21 cellular contexts compared by ENCODE assay signal in genomic region chr16:65832269-65832668, GRCh38.
DNase-seq lines count a peak whose midpoint lies in the region; ATAC-seq, FAIRE-seq and TF ChIP-seq lines count a peak whose summit lies in the region.
"Had no signal": no experiment of that assay in that cellular context is flagged by ENCODE, and none has a peak within 500 bp of the region (broad histone marks: within the 10 kb centered on the region; RNA-seq: fewer than 3 reads in every experiment).

No MANE protein-coding gene starts in this region.

- H3K27me3 Mint-ChIP-seq in CD14-positive monocyte (ENCODE audit: low read depth in 3 of 3) (peaks cover 0 to 5% (median 2%) of the 10 kb centered on the region in 3 donors), HFFc6 (ENCODE audit: insufficient read depth) (peaks cover 7% of the 10 kb centered on the region)

- DNase-seq in HepG2 (ENCODE audit: low spot score) = no peak
- DNase-seq in right lobe of liver = no peak
- DNase-seq in K562 (ENCODE audit: extremely low read depth in 1 of 4, low spot score in 3 of 4) = no peak
- DNase-seq in mesendoderm = peak; percentile 12
- no peak for DNase-seq in upper lobe of right lung
- DNase-seq in CD14-positive monocyte (ENCODE audit: low spot score) = no peak
- no peak for DNase-seq in HFFc6
- DNase-seq in stimulated activated CD8-positive, alpha-beta memory T cell treated with anti-CD3 and anti-CD28 coated beads, Interleukin-4, amount 100 ng/mL, for 48 hours = no peak
- DNase-seq: HCEC 1CT, IMR-90, MV-4-11, NCI-H1105 treated with DMSO at 0.1 percent for 48 hours, NCI-H1694 treated with DMSO at 0.1 percent for 48 hours, NCI-H2081 treated with DMSO at 0.1 percent for 48 hours, NCI-H2171 treated with DMSO at 0.1 percent for 48 hours, NCI-H524 treated with DMSO at 0.1 percent for 48 hours, NCI-H82 had no signal

- H3K4me1 Mint-ChIP-seq in CD14-positive monocyte (no peaks in the 10 kb centered on the region), HFFc6 (ENCODE audit: low read depth) (peaks cover 11% of the 10 kb centered on the region; the same call in 1 of the 2 replicates)
- H3K4me1 Mint-ChIP-seq: GM23338 had no signal

- H4K8ac ChIP-seq in mesendoderm (ENCODE audit: low read depth, low read length) = no peak overlapping the region

- ATAC-seq in HepG2 = peak; percentile 54
- no peak for ATAC-seq in right lobe of liver
- ATAC-seq in K562 = peak; percentile 39; the same call in 2 of the 3 replicates
- ATAC-seq in upper lobe of right lung = peak; percentile 39
- ATAC-seq: GM23338, Panc1 had no signal

- no TSS peak for BruUV-seq in HepG2 (replicated peaks; lab: Mats Ljungman, UMichigan)
- BruUV-seq in K562 (replicated peaks; lab: Mats Ljungman, UMichigan) = no TSS peak

- H3K27me3 ChIP-seq in HepG2 (ENCODE audit: control insufficient read depth in 1 of 2, insufficient read depth in 2 of 2, low read length in 2 of 2) (no peaks in the 10 kb centered on the region), right lobe of liver (no peaks in the 10 kb centered on the region), K562 (ENCODE audit: control insufficient read depth in 2 of 2, insufficient read depth in 2 of 2, low read length in 2 of 2) (no peaks in the 10 kb centered on the region), mesendoderm (ENCODE audit: insufficient read depth, low read length, poor library complexity) (no peaks in the 10 kb centered on the region), upper lobe of right lung (no peaks in the 10 kb centered on the region)

- no peak overlapping the region for H3K27ac Mint-ChIP-seq in CD14-positive monocyte
- H3K27ac Mint-ChIP-seq in HFFc6 = no peak overlapping the region
- H3K27ac Mint-ChIP-seq: GM23338 had no signal

- in situ Hi-C loops in HepG2 (cut with HindIII; ENCODE audit: extremely low pct_ligation_motif_present, low pct_unique_long_range_greater_than_20kb) (no loop called here), K562 (cut with MboI) (no loop called here)

- H3K4me3 ChIP-seq in HepG2 (replicated peaks in 1 of 3; ENCODE audit: insufficient read depth in 1 of 3, low read depth in 2 of 3, low read length in 3 of 3) (no peak overlapping the region), right lobe of liver (no peak overlapping the region), K562 (no peak overlapping the region), mesendoderm (ENCODE audit: low read length) (no peak overlapping the region), upper lobe of right lung (no peak overlapping the region)
- H3K4me3 ChIP-seq: GM23338 had no signal

- no peak overlapping the region for H4K5ac ChIP-seq in mesendoderm (ENCODE audit: low read length)

- H3K18ac ChIP-seq in mesendoderm (ENCODE audit: low read length) = no peak overlapping the region

- TF ChIP-seq EP300 in HepG2 (IDR thresholded peaks at IDR 0.05; ENCODE audit: low read depth in 2 of 2, low read length in 2 of 2) (no peak), HepG2 (CRISPR knock-in tag; IDR thresholded peaks at IDR 0.05; ENCODE audit: borderline replicate concordance) (no peak), K562 (IDR thresholded peaks at IDR 0.05; ENCODE audit: low read length) (no peak)

- H4K20me1 ChIP-seq in HepG2 (ENCODE audit: insufficient read depth, low read length) = no peaks in the 10 kb centered on the region
- H4K20me1 ChIP-seq in K562 (replicated peaks; ENCODE audit: control insufficient read depth, insufficient read depth, low read length) = no peaks in the 10 kb centered on the region

- intact Hi-C loops in HepG2 (cut with micrococcal nuclease; ENCODE audit: unreplicated experiment) (no loop called here), right lobe of liver (cut with DNase I) (no loop called here), K562 (cut with micrococcal nuclease) (no loop called here), upper lobe of right lung (cut with DNase I) (no loop called here), CD14-positive monocyte (cut with micrococcal nuclease) (no loop called here)

- peaks cover 8% of the 10 kb centered on the region; the same call in 1 of the 2 replicates for H3K4me1 ChIP-seq in HepG2 (ENCODE audit: insufficient read depth, low read length)
- H3K4me1 ChIP-seq in right lobe of liver = no peaks in the 10 kb centered on the region
- peaks cover 0 to 2% of the 10 kb centered on the region in 2 experiments; a peak in 2 of 5 replicates for H3K4me1 ChIP-seq in K562 (replicated peaks in 1 of 2; ENCODE audit: control insufficient read depth in 2 of 2, insufficient read depth in 2 of 2, low read length in 2 of 2)
- no peaks in the 10 kb centered on the region for H3K4me1 ChIP-seq in mesendoderm (ENCODE audit: control insufficient read depth, low read depth, low read length)
- H3K4me1 ChIP-seq in upper lobe of right lung = no peaks in the 10 kb centered on the region

- H3K9me3 Mint-ChIP-seq in CD14-positive monocyte (peaks cover 0 to 5% (median 3%) of the 10 kb centered on the region in 7 donors), HFFc6 (no peaks in the 10 kb centered on the region)
- H3K9me3 Mint-ChIP-seq: GM23338 had no signal

- no peak overlapping the region for H2AK5ac ChIP-seq in mesendoderm (ENCODE audit: low read length)

- no peak overlapping the region for H3K27ac ChIP-seq in HepG2 (ENCODE audit: extremely low read length, insufficient read depth, low read length)
- no peak overlapping the region for H3K27ac ChIP-seq in right lobe of liver
- no peak overlapping the region for H3K27ac ChIP-seq in K562 (ENCODE audit: extremely low read depth, low read depth, low read length)
- no peak overlapping the region for H3K27ac ChIP-seq in mesendoderm (ENCODE audit: low read depth, low read length)
- H3K27ac ChIP-seq in upper lobe of right lung = no peak overlapping the region
- H3K27ac ChIP-seq: 22Rv1, C4-2B had no signal

- H3K79me2 ChIP-seq in HepG2 (ENCODE audit: insufficient read depth, low read length) (no peaks in the 10 kb centered on the region), K562 (ENCODE audit: control insufficient read depth, insufficient read depth, low read length) (no peaks in the 10 kb centered on the region), mesendoderm (ENCODE audit: control insufficient read depth, insufficient read depth, low read length) (no peaks in the 10 kb centered on the region)

- H3K56ac ChIP-seq in mesendoderm (ENCODE audit: low read length) = no peak overlapping the region

- H2BK5ac ChIP-seq in mesendoderm (ENCODE audit: low read length) = no peak overlapping the region

- POLR2A ChIA-PET in HepG2 (lab: Yijun Ruan, JAX) = no interaction called here
- POLR2A ChIA-PET in K562 (lab: Yijun Ruan, JAX) = interaction anchor here (0.7 to 1.7 kb wide), 2 partner anchors 10 to 17 kb away, joined by 4 read pairs; no protein-coding TSS in a partner anchor

- H3K9me3 ChIP-seq in HepG2 (ENCODE audit: low read length) = no peaks in the 10 kb centered on the region
- no peaks in the 10 kb centered on the region for H3K9me3 ChIP-seq in right lobe of liver
- no peaks in the 10 kb centered on the region for H3K9me3 ChIP-seq in K562 (replicated peaks; ENCODE audit: control insufficient read depth, insufficient read depth, low read depth, low read length)
- H3K9me3 ChIP-seq in upper lobe of right lung = no peaks in the 10 kb centered on the region

- no peak overlapping the region for H2BK120ac ChIP-seq in mesendoderm (ENCODE audit: low read depth, low read length)

- TF ChIP-seq CTCF in HepG2 (CRISPR knock-in tag; IDR thresholded peaks at IDR 0.05) = no peak
- no peak for TF ChIP-seq CTCF in right lobe of liver (IDR thresholded peaks at IDR 0.05)
- no peak for TF ChIP-seq CTCF in K562 (IDR thresholded peaks at IDR 0.05 in 2 of 3, conservative IDR thresholded peaks at IDR 0.05 in 1 of 3; ENCODE audit: insufficient read depth in 2 of 3, low read depth in 1 of 3, low read length in 3 of 3)
- TF ChIP-seq CTCF in upper lobe of right lung (IDR thresholded peaks at IDR 0.05) = no peak
- no peak for TF ChIP-seq CTCF in CD14-positive monocyte (IDR thresholded peaks at IDR 0.05)
- TF ChIP-seq CTCF in HFFc6 (IDR thresholded peaks at IDR 0.05) = no peak

- H3K23ac ChIP-seq in mesendoderm (ENCODE audit: low read length) = no peak overlapping the region

- no peak for FAIRE-seq in HepG2 (lab: Jason Lieb, UNC)
- FAIRE-seq in K562 (lab: Jason Lieb, UNC) = no peak

- no peaks in the 10 kb centered on the region for H3K9me1 ChIP-seq in K562 (ENCODE audit: control insufficient read depth, insufficient read depth, low read length)

- TF ChIP-seq RAD21 in HepG2 (CRISPR knock-in tag; IDR thresholded peaks at IDR 0.05) = no peak
- no peak for TF ChIP-seq RAD21 in K562 (CRISPR knock-in tag; conservative IDR thresholded peaks at IDR 0.05 in 1 of 2, IDR thresholded peaks at IDR 0.05 in 1 of 2)

- H3K36me3 Mint-ChIP-seq in CD14-positive monocyte = no peaks in the 10 kb centered on the region
- H3K36me3 Mint-ChIP-seq in HFFc6 (ENCODE audit: low read depth) = no peaks in the 10 kb centered on the region

- WGBS in HepG2 (ENCODE audit: low lambda C conversion rate) = 30% methylated on average over 1 of the region's 1 CpG
- no CpG with 5 or more reads among the region's 1 CpG for WGBS in right lobe of liver (ENCODE audit: insufficient coverage, low coverage, low lambda C conversion rate, missing lambda C conversion rate)
- 38% methylated on average over 1 of the region's 1 CpG for WGBS in K562 (ENCODE audit: insufficient coverage, low coverage, missing lambda C conversion rate)
- WGBS in mesendoderm (ENCODE audit: extremely low coverage, insufficient coverage, low lambda C conversion rate) = no CpG with 5 or more reads among the region's 1 CpG

- H3K79me1 ChIP-seq in mesendoderm (ENCODE audit: low read length) = no peaks in the 10 kb centered on the region

- H2BK15ac ChIP-seq in mesendoderm (replicated peaks; ENCODE audit: low read depth) = no peak overlapping the region

- no peak overlapping the region for H3K4ac ChIP-seq in mesendoderm (ENCODE audit: low read depth, low read length)

- no peaks in the 10 kb centered on the region for H3K36me3 ChIP-seq in HepG2 (replicated peaks in 1 of 2; ENCODE audit: control insufficient read depth in 1 of 2, insufficient read depth in 2 of 2, low read length in 2 of 2)
- H3K36me3 ChIP-seq in right lobe of liver = no peaks in the 10 kb centered on the region
- H3K36me3 ChIP-seq in K562 (ENCODE audit: control insufficient read depth, insufficient read depth, low read length) = no peaks in the 10 kb centered on the region
- no peaks in the 10 kb centered on the region for H3K36me3 ChIP-seq in mesendoderm (ENCODE audit: control insufficient read depth, insufficient read depth, low read length)
- no peaks in the 10 kb centered on the region for H3K36me3 ChIP-seq in upper lobe of right lung

- H2AFZ ChIP-seq in HepG2 (ENCODE audit: low read length) (no peak overlapping the region), K562 (ENCODE audit: low read depth, low read length) (no peak overlapping the region)
- H2AFZ ChIP-seq: GM23338 had no signal

- TF ChIP-seq POLR2A in HepG2 (IDR thresholded peaks at IDR 0.05; ENCODE audit: insufficient read depth in 1 of 2, low read depth in 2 of 2, low read length in 2 of 2) = no peak
- no peak for TF ChIP-seq POLR2A in right lobe of liver (IDR thresholded peaks at IDR 0.05)
- no peak for TF ChIP-seq POLR2A in K562 (conservative IDR thresholded peaks at IDR 0.05)

- no peak overlapping the region for H3K9ac ChIP-seq in HepG2 (ENCODE audit: insufficient read depth, low read depth, low read length)
- H3K9ac ChIP-seq in K562 (ENCODE audit: insufficient read depth in 1 of 2, low read depth in 2 of 2, low read length in 2 of 2) = no peak overlapping the region
- H3K9ac ChIP-seq in mesendoderm (ENCODE audit: low read length) = no peak overlapping the region

- CTCF ChIA-PET in HepG2 (lab: Yijun Ruan, JAX; ENCODE audit: low intra/inter-chr PET ratio, low total read pairs) = no interaction called here
- CTCF ChIA-PET in K562 (lab: Yijun Ruan, JAX; ENCODE audit: low intra/inter-chr PET ratio) = no interaction called here

- H3K4me2 ChIP-seq in HepG2 (ENCODE audit: low read depth, low read length) (no peak overlapping the region), K562 (ENCODE audit: insufficient read depth, low read length) (no peak overlapping the region), mesendoderm (ENCODE audit: low read length) (no peak overlapping the region)
- H3K4me2 ChIP-seq: GM23338 had no signal

- H3K4me3 Mint-ChIP-seq in CD14-positive monocyte = no peak overlapping the region
- H3K4me3 Mint-ChIP-seq in HFFc6 = no peak overlapping the region
- H3K4me3 Mint-ChIP-seq: GM23338 had no signal

Comparison
In these comparisons a context has a peak if more than half of its experiments do, and no peak if none do; other contexts are left out.
1. ATAC-seq: peak in HepG2 (single experiment), K562 (single experiment) and upper lobe of right lung (single experiment); none in right lobe of liver (0 of 4).